Comparison of ENCODE assay signal across 13 cellular contexts in genomic region chr16:28027055-28027454, GRCh38. TPM values are rescaled to one million over a fixed set of nuclear protein-coding genes. Genes with fewer than 3 reads are reported as not detected.
DNase-seq lines count a peak whose midpoint lies in the region; ATAC-seq and TF ChIP-seq lines count a peak whose summit lies in the region.
"Had no signal": no experiment of that assay in that cellular context is flagged by ENCODE, and none has a peak within 500 bp of the region (broad histone marks: within the 10 kb centered on the region; RNA-seq: fewer than 3 reads in every experiment).

No MANE protein-coding gene starts in this region.

- H3K79me1 ChIP-seq in IMR-90 (ENCODE audit: low read depth in 1 of 2, low read length in 2 of 2): no peaks in the 10 kb centered on the region

- no peak overlapping the region for H2BK5ac ChIP-seq in IMR-90 (ENCODE audit: low read depth, low read length, poor library complexity, severe bottlenecking)

- no peak overlapping the region for H3K4me2 ChIP-seq in IMR-90 (ENCODE audit: low read depth, low read length)
- H3K4me2 ChIP-seq: BLaER1 treated with 17β-estradiol and CSF1 and Interleukin-3, amounts not matched to agents 10 nM and 100 nM had no signal

- in situ Hi-C loops in IMR-90 (cut with MboI; ENCODE audit: low sequenced_read_pairs): no loop called here

- ATAC-seq in IMR-90 (ENCODE audit: low read depth): no peak
- ATAC-seq in WTC11: no peak
- no peak for ATAC-seq in GM21526 (IDR thresholded peaks at IDR 0.05; ENCODE audit: low FRiP score, unreplicated experiment)

- no peak overlapping the region for H2AFZ ChIP-seq in IMR-90 (replicated peaks; ENCODE audit: low read length, poor library complexity)
- H2AFZ ChIP-seq: GM23248 had no signal

- H3K27me3 Mint-ChIP-seq in WTC11 (ENCODE audit: low read depth): no peaks in the 10 kb centered on the region; the same call in 1 of the 2 replicates
- H3K27me3 Mint-ChIP-seq: CD4-positive, CD25-positive, alpha-beta regulatory T cell had no signal

- no peak overlapping the region for H4K8ac ChIP-seq in IMR-90 (ENCODE audit: low read depth in 2 of 2, low read length in 2 of 2)

- no peak overlapping the region for H2BK15ac ChIP-seq in IMR-90 (ENCODE audit: low read depth, low read length)

- POLR2A ChIA-PET in IMR-90 (lab: Charles Lee; ENCODE audit: unreplicated experiment) (no interaction called here), WTC11 (lab: Charles Lee) (no interaction called here), RWPE1 (lab: Yijun Ruan, JAX; ENCODE audit: low non-redundant PET) (no interaction called here)

- no peak overlapping the region for H3K18ac ChIP-seq in IMR-90 (ENCODE audit: low read depth, low read length)

- H3K23ac ChIP-seq in IMR-90 (ENCODE audit: low read depth, low read length): no peak overlapping the region

- H2BK20ac ChIP-seq in IMR-90 (ENCODE audit: low read depth, low read length): no peak overlapping the region

- intact Hi-C loops in IMR-90 (cut with micrococcal nuclease): no loop called here

- WGBS in IMR-90 (ENCODE audit: extremely low coverage in 2 of 2, insufficient read length in 1 of 2), 2 experiments: no CpG with 5 or more reads among the region's 3 CpGs

- H3K4me1 Mint-ChIP-seq in WTC11: no peaks in the 10 kb centered on the region
- H3K4me1 Mint-ChIP-seq: CD4-positive, CD25-positive, alpha-beta regulatory T cell had no signal

- no peaks in the 10 kb centered on the region for H3K36me3 ChIP-seq in IMR-90 (ENCODE audit: control insufficient read depth, insufficient read depth, low read length)
- H3K36me3 ChIP-seq: BLaER1 treated with 17β-estradiol and CSF1 and Interleukin-3, amounts not matched to agents 10 nM and 100 nM had no signal

- no peak for TF ChIP-seq CTCF in IMR-90 (conservative IDR thresholded peaks at IDR 0.05; ENCODE audit: low read depth, low read length)
- no peak for TF ChIP-seq CTCF in WTC11 (IDR thresholded peaks at IDR 0.05)
- TF ChIP-seq CTCF in RWPE1 (conservative IDR thresholded peaks at IDR 0.05; ENCODE audit: low read depth): no peak

- no peak overlapping the region for H4K91ac ChIP-seq in IMR-90 (ENCODE audit: insufficient read depth, low read depth, low read length)

- H3K4ac ChIP-seq in IMR-90 (ENCODE audit: low read depth, low read length): no peak overlapping the region

- H2AK5ac ChIP-seq in IMR-90 (ENCODE audit: low read depth, low read length): no peak overlapping the region

- peak; percentile 2 for DNase-seq in EH (ENCODE audit: low read depth)
- DNase-seq in IMR-90: no peak
- no peak for DNase-seq in WTC11 (ENCODE audit: low spot score)
- no peak for DNase-seq in NCI-H774 (lab: John Stamatoyannopoulos, UW)
- no peak for DNase-seq in RWPE1 (ENCODE audit: low spot score)
- DNase-seq: CD4-positive, CD25-positive, alpha-beta regulatory T cell; DMS53; GM23248; H7; KBM-7 had no signal

- H3K9ac ChIP-seq in IMR-90 (ENCODE audit: low read depth, low read length): no peak overlapping the region
- H3K9ac ChIP-seq: BLaER1 treated with 17β-estradiol and CSF1 and Interleukin-3, amounts not matched to agents 10 nM and 100 nM; GM23248 had no signal

- no peak overlapping the region for H3K4me3 ChIP-seq in IMR-90 (ENCODE audit: insufficient read depth, low read depth, low read length)
- H3K4me3 ChIP-seq: BLaER1 treated with 17β-estradiol and CSF1 and Interleukin-3, amounts not matched to agents 10 nM and 100 nM; GM23248 had no signal

- dilution Hi-C loops in IMR-90 (cut with HindIII; ENCODE audit: low sequenced_read_pairs, unreplicated experiment): no loop called here

- CTCF ChIA-PET in IMR-90 (lab: Yijun Ruan, JAX): no interaction called here
- CTCF ChIA-PET in WTC11 (lab: Charles Lee): no interaction called here
- CTCF ChIA-PET in RWPE1 (lab: Yijun Ruan, JAX): no interaction called here

- no peaks in the 10 kb centered on the region for H3K4me1 ChIP-seq in IMR-90 (ENCODE audit: control insufficient read depth, insufficient read depth, low read length)

- no peak overlapping the region for H3K27ac Mint-ChIP-seq in WTC11
- H3K27ac Mint-ChIP-seq: CD4-positive, CD25-positive, alpha-beta regulatory T cell had no signal

- H2AK9ac ChIP-seq in IMR-90 (replicated peaks; ENCODE audit: low read depth, low read length, poor library complexity): no peak overlapping the region

- H2BK120ac ChIP-seq in IMR-90 (ENCODE audit: low read depth, low read length): no peak overlapping the region

- H3K9me1 ChIP-seq in IMR-90 (ENCODE audit: insufficient read depth, low read length): no peaks in the 10 kb centered on the region

- TF ChIP-seq POLR2A in IMR-90 (IDR thresholded peaks at IDR 0.05; ENCODE audit: low read depth, low read length): no peak

- H3K9me3 Mint-ChIP-seq in WTC11: peaks cover 7% of the 10 kb centered on the region

- no peak overlapping the region for H3K14ac ChIP-seq in IMR-90 (replicated peaks; ENCODE audit: low read depth, low read length)

- no TSS peak for BruUV-seq in IMR-90 (replicated peaks; lab: Mats Ljungman, UMichigan)

- no peaks in the 10 kb centered on the region for H4K20me1 ChIP-seq in IMR-90 (ENCODE audit: insufficient read depth, low read length)
- H4K20me1 ChIP-seq: BLaER1 treated with 17β-estradiol and CSF1 and Interleukin-3, amounts not matched to agents 10 nM and 100 nM had no signal

- H3K27ac ChIP-seq in IMR-90 (ENCODE audit: insufficient read depth, low read length) (no peak overlapping the region), RWPE1 (no peak overlapping the region)
- H3K27ac ChIP-seq: BLaER1 treated with 17β-estradiol and CSF1 and Interleukin-3, amounts not matched to agents 10 nM and 100 nM; GM23248 had no signal

- no peaks in the 10 kb centered on the region for H3K36me3 Mint-ChIP-seq in WTC11
- H3K36me3 Mint-ChIP-seq: CD4-positive, CD25-positive, alpha-beta regulatory T cell had no signal

- no peak overlapping the region for H3K56ac ChIP-seq in IMR-90 (ENCODE audit: extremely low read depth, insufficient read depth, low read length)

- TF ChIP-seq RAD21 in IMR-90 (IDR thresholded peaks at IDR 0.05; ENCODE audit: low read length): no peak

- H4K5ac ChIP-seq in IMR-90 (ENCODE audit: low read depth, low read length): no peak overlapping the region

- H3K9me3 ChIP-seq in IMR-90 (ENCODE audit: control insufficient read depth, insufficient read depth, low read length): no peaks in the 10 kb centered on the region

- no peak overlapping the region for H3K4me3 Mint-ChIP-seq in WTC11
- H3K4me3 Mint-ChIP-seq: CD4-positive, CD25-positive, alpha-beta regulatory T cell had no signal

- peaks cover 2% of the 10 kb centered on the region; the same call in 1 of the 2 replicates for H3K27me3 ChIP-seq in IMR-90 (ENCODE audit: control insufficient read depth, insufficient read depth, low read length)
- H3K27me3 ChIP-seq: BLaER1 treated with 17β-estradiol and CSF1 and Interleukin-3, amounts not matched to agents 10 nM and 100 nM had no signal

TF ChIP-seq in IMR-90, 13 proteins besides CTCF, POLR2A, EP300 and RAD21 (continues in another document):
- TF ChIP-seq MAZ (IDR thresholded peaks at IDR 0.05; ENCODE audit: borderline replicate concordance, low read depth, low read length) (no peak), BHLHE40 (IDR thresholded peaks at IDR 0.05; ENCODE audit: low read depth, low read length) (no peak), MXI1 (IDR thresholded peaks at IDR 0.05; ENCODE audit: borderline replicate concordance, low read depth, low read length) (no peak), ELK1 (IDR thresholded peaks at IDR 0.05; ENCODE audit: borderline replicate concordance, low read depth, low read length) (no peak), MAFK (IDR thresholded peaks at IDR 0.05; ENCODE audit: low read depth, low read length) (no peak), CHD1 (IDR thresholded peaks at IDR 0.05; ENCODE audit: low read depth, low read length) (no peak), RCOR1 (IDR thresholded peaks at IDR 0.05; ENCODE audit: insufficient replicate concordance, low read length) (no peak), SMC3 (IDR thresholded peaks at IDR 0.05; ENCODE audit: low read depth, low read length) (no peak)

TF ChIP-seq in WTC11, 78 proteins besides CTCF, POLR2A, EP300 and RAD21:
- TF ChIP-seq ETV6 (CRISPR knock-in tag; IDR thresholded peaks at IDR 0.05) (no peak), USF2 (CRISPR knock-in tag; IDR thresholded peaks at IDR 0.05) (peak; percentile 45; the same call in 1 of the 2 replicates)

RNA-seq across cellular contexts. Expression of gene GSG1L, which starts 36.5 kb away (rescaled TPM):
- total RNA-seq in IMR-90 (2012; rRNA removed) (not detected in 2 replicates), WTC11 (2021) (0.21 to 0.55 TPM (median 0.28 TPM) in 3 replicates)
- polyA plus RNA-seq in IMR-90 (2012; rRNA removed): not detected in 2 replicates
- polyA plus RNA-seq in IMR-90 (2012; cell fraction: cytosol; rRNA removed): not detected in 2 replicates
- polyA plus RNA-seq in IMR-90 (2012; cell fraction: nucleus; rRNA removed; ENCODE audit: low replicate concordance): 0.05 TPM in 1 of 2 replicates, not detected in the other
- total RNA-seq: CD4-positive, CD25-positive, alpha-beta regulatory T cell; GM23248; H7; HT1080 had no signal
- polyA plus RNA-seq: GM23248 had no signal
